In the genomic region with DNA sequence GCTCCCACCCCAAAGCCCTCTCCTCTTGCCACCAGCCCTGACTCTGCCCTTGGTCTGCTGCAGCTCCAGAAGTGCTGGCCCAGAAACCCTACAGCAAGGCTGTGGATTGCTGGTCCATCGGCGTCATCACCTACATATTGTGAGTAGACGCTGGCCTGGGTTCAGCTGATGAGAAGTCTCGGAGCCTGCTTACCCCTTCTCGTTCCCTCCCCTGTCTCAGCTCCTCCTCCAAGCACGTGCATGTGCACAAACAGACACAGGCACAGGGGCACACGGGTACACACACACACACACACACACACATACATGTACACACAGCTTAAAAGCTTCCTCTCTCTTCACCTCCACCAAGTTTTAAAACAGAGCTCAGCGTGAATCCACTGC, we compare ENCODE assay signal across 1 cellular context.
A peak's percentile ranks its signal among the peaks of the same experiment; 100 is the strongest.
TF ChIP-seq lines count a peak whose summit lies in the region.

No MANE protein-coding gene starts in this region.

TF ChIP-seq in GM12878, 131 proteins besides CTCF, POLR2A, EP300 and RAD21 (continued from another document):
- TF ChIP-seq, protein P1, sequence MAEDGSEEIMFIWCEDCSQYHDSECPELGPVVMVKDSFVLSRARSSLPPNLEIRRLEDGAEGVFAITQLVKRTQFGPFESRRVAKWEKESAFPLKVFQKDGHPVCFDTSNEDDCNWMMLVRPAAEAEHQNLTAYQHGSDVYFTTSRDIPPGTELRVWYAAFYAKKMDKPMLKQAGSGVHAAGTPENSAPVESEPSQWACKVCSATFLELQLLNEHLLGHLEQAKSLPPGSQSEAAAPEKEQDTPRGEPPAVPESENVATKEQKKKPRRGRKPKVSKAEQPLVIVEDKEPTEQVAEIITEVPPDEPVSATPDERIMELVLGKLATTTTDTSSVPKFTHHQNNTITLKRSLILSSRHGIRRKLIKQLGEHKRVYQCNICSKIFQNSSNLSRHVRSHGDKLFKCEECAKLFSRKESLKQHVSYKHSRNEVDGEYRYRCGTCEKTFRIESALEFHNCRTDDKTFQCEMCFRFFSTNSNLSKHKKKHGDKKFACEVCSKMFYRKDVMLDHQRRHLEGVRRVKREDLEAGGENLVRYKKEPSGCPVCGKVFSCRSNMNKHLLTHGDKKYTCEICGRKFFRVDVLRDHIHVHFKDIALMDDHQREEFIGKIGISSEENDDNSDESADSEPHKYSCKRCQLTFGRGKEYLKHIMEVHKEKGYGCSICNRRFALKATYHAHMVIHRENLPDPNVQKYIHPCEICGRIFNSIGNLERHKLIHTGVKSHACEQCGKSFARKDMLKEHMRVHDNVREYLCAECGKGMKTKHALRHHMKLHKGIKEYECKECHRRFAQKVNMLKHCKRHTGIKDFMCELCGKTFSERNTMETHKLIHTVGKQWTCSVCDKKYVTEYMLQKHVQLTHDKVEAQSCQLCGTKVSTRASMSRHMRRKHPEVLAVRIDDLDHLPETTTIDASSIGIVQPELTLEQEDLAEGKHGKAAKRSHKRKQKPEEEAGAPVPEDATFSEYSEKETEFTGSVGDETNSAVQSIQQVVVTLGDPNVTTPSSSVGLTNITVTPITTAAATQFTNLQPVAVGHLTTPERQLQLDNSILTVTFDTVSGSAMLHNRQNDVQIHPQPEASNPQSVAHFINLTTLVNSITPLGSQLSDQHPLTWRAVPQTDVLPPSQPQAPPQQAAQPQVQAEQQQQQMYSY (CRISPR knock-in tag; IDR thresholded peaks at IDR 0.05): no peak
- TF ChIP-seq POU2F2 (IDR thresholded peaks at IDR 0.05; ENCODE audit: borderline replicate concordance, low read depth, low read length) (no peak), ZNF24 (IDR thresholded peaks at IDR 0.05) (no peak), FOXK2 (IDR thresholded peaks at IDR 0.05) (peak; percentile 38; the same call in 1 of the 2 replicates), FOS (IDR thresholded peaks at IDR 0.05; ENCODE audit: borderline replicate concordance, extremely low read depth, insufficient read length) (no peak), RB1 (IDR thresholded peaks at IDR 0.05; ENCODE audit: borderline replicate concordance) (0 out of 2 replicates have a peak, but pooled peaks have one; percentile 10), MEF2B (IDR thresholded peaks at IDR 0.05; ENCODE audit: partially characterized antibody, poor library complexity, severe bottlenecking) (no peak), STAT1 (conservative IDR thresholded peaks at IDR 0.05) (no peak), NBN (IDR thresholded peaks at IDR 0.05) (peak; percentile 61; the same call in 1 of the 2 replicates), NFXL1 (IDR thresholded peaks at IDR 0.05; ENCODE audit: borderline replicate concordance) (no peak), EGR1 (IDR thresholded peaks at IDR 0.05; ENCODE audit: borderline replicate concordance in 1 of 2, low read depth in 2 of 2, low read length in 2 of 2) (no peak), BHLHE40 (IDR thresholded peaks at IDR 0.05; ENCODE audit: borderline replicate concordance in 1 of 2, low read depth in 2 of 2, low read length in 1 of 2) (peak; percentile 95 to 98), SIN3A (IDR thresholded peaks at IDR 0.05; ENCODE audit: low read depth, low read length) (no peak), MTA3 (IDR thresholded peaks at IDR 0.05; ENCODE audit: borderline replicate concordance, low read length) (no peak), RBBP5 (conservative IDR thresholded peaks at IDR 0.05) (no peak), ZNF274 (IDR thresholded peaks at IDR 0.05; ENCODE audit: insufficient read depth, insufficient read length) (no peak), IKZF2 (IDR thresholded peaks at IDR 0.05) (0 out of 4 replicates have a peak, but pooled peaks have one; percentile 0 to 33), BMI1 (IDR thresholded peaks at IDR 0.05; ENCODE audit: borderline replicate concordance) (no peak)
- TF ChIP-seq, protein P2, sequence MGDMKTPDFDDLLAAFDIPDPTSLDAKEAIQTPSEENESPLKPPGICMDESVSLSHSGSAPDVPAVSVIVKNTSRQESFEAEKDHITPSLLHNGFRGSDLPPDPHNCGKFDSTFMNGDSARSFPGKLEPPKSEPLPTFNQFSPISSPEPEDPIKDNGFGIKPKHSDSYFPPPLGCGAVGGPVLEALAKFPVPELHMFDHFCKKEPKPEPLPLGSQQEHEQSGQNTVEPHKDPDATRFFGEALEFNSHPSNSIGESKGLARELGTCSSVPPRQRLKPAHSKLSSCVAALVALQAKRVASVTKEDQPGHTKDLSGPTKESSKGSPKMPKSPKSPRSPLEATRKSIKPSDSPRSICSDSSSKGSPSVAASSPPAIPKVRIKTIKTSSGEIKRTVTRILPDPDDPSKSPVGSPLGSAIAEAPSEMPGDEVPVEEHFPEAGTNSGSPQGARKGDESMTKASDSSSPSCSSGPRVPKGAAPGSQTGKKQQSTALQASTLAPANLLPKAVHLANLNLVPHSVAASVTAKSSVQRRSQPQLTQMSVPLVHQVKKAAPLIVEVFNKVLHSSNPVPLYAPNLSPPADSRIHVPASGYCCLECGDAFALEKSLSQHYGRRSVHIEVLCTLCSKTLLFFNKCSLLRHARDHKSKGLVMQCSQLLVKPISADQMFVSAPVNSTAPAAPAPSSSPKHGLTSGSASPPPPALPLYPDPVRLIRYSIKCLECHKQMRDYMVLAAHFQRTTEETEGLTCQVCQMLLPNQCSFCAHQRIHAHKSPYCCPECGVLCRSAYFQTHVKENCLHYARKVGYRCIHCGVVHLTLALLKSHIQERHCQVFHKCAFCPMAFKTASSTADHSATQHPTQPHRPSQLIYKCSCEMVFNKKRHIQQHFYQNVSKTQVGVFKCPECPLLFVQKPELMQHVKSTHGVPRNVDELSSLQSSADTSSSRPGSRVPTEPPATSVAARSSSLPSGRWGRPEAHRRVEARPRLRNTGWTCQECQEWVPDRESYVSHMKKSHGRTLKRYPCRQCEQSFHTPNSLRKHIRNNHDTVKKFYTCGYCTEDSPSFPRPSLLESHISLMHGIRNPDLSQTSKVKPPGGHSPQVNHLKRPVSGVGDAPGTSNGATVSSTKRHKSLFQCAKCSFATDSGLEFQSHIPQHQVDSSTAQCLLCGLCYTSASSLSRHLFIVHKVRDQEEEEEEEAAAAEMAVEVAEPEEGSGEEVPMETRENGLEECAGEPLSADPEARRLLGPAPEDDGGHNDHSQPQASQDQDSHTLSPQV (IDR thresholded peaks at IDR 0.05): no peak
- TF ChIP-seq, protein P3, sequence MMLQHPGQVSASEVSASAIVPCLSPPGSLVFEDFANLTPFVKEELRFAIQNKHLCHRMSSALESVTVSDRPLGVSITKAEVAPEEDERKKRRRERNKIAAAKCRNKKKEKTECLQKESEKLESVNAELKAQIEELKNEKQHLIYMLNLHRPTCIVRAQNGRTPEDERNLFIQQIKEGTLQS (IDR thresholded peaks at IDR 0.05; ENCODE audit: borderline replicate concordance, extremely low read depth, low read depth, low read length): no peak
TF ChIP-seq in GM12878: peak in this region for 5.
